In genomic region chr20:41956316-41957050, GRCh38 we compare ENCODE assay signal across 9 cellular contexts.
A peak's percentile ranks its signal among the peaks of the same experiment; 100 is the strongest.
DNase-seq lines count a peak whose midpoint lies in the region; TF ChIP-seq lines count a peak whose summit lies in the region.
"Had no signal": no experiment of that assay in that cellular context is flagged by ENCODE, and none has a peak within 500 bp of the region (broad histone marks: within the 10 kb centered on the region; RNA-seq: fewer than 3 reads in every experiment).

No MANE protein-coding gene starts in this region.

- no peak overlapping the region for H3K4me3 ChIP-seq in cardiac fibroblast (replicated peaks in 1 of 2; ENCODE audit: low read depth in 2 of 2, low read length in 2 of 2)
- H3K4me3 ChIP-seq: tibial nerve had no signal

- DNase-seq in NCI-H510A treated with DMSO at 0.1 percent for 48 hours (lab: John Stamatoyannopoulos, UW) (peak; percentile 71), NCI-H510A (lab: John Stamatoyannopoulos, UW) (no peak), NCI-H1417 treated with DMSO at 0.1 percent for 48 hours (lab: John Stamatoyannopoulos, UW) (peak; percentile 6), cardiac fibroblast (ENCODE audit: low read depth in 2 of 2) (peak; percentile 6 to 45), retina (peak; percentile 52), DMS79 (lab: John Stamatoyannopoulos, UW) (no peak), KG1 (lab: John Stamatoyannopoulos, UW) (no peak)
- no peak for DNase-seq in stimulated activated CD4-positive, alpha-beta T cell treated with anti-CD3 and anti-CD28 coated beads, Interleukin-15, amount 100 ng/mL, for 24 hours

- TF ChIP-seq CTCF in cardiac fibroblast (IDR thresholded peaks at IDR 0.05; ENCODE audit: low read depth, low read length) = peak; percentile 24

Comparison
In these comparisons a context has a peak if more than half of its experiments do, and no peak if none do; other contexts are left out.
1. DNase-seq: peak in NCI-H510A treated with DMSO at 0.1 percent for 48 hours (single experiment), NCI-H1417 treated with DMSO at 0.1 percent for 48 hours (single experiment), cardiac fibroblast (2 of 2) and retina (single experiment); none in NCI-H510A (single experiment), stimulated activated CD4-positive, alpha-beta T cell treated with anti-CD3 and anti-CD28 coated beads, Interleukin-15, amount 100 ng/mL, for 24 hours (single experiment), DMS79 (single experiment) and KG1 (single experiment).